Comparison of ENCODE assay signal across 26 cellular contexts in genomic region chr7:81693894-81694293, GRCh38.
"Had no signal": no experiment of that assay in that cellular context is flagged by ENCODE, and none has a peak within 500 bp of the region (broad histone marks: within the 10 kb centered on the region; RNA-seq: fewer than 3 reads in every experiment).

No MANE protein-coding gene starts in this region.

- H3K4me3 ChIP-seq: adrenal gland, ascending aorta, colonic mucosa, dorsolateral prefrontal cortex, esophagus muscularis mucosa, gastroesophageal sphincter, heart left ventricle, mucosa of descending colon, sigmoid colon, smooth muscle cell, testis, vagina had no signal

- DNase-seq: activated B cell treated with CpG ODN at 0.5 μM for 24 hours; activated CD4-positive, alpha-beta T cell treated with anti-CD3 and anti-CD28 coated beads for 36 hours; activated CD4-positive, alpha-beta T cell treated with anti-CD3 and anti-CD28 coated beads, Interleukin-2, amount 50 U/mL, for 4 hours; activated CD8-positive, alpha-beta memory T cell treated with anti-CD3 and anti-CD28 coated beads, Interleukin-2, amount 50 U/mL, for 48 hours; activated naive CD4-positive, alpha-beta T cell; activated T-cell treated with anti-CD3 and anti-CD28 coated beads, Interleukin-2, amount 50 U/mL, for 4 hours; adrenal gland; brain microvascular endothelial cell; colonic mucosa; dorsolateral prefrontal cortex; effector memory CD8-positive, alpha-beta T cell; heart left ventricle; left colon; mesendoderm; mucosa of descending colon; retina; sigmoid colon; stimulated activated CD4-positive, alpha-beta T cell treated with anti-CD3 and anti-CD28 coated beads, Interleukin-2, amount 100 ng/mL, for 48 hours; stimulated activated naive CD4-positive, alpha-beta T cell; testis; trophoblast cell had no signal

- H3K36me3 ChIP-seq: adrenal gland, ascending aorta, brain microvascular endothelial cell, colonic mucosa, esophagus muscularis mucosa, gastroesophageal sphincter, heart left ventricle, sigmoid colon, vagina had no signal

- H3K4me1 ChIP-seq: adrenal gland, ascending aorta, colonic mucosa, sigmoid colon, testis, vagina had no signal

- H3K9me3 ChIP-seq: adrenal gland, ascending aorta, colonic mucosa, esophagus muscularis mucosa, gastroesophageal sphincter, heart left ventricle, mucosa of descending colon, sigmoid colon, testis, vagina had no signal

- H3K27ac ChIP-seq: adrenal gland, ascending aorta, brain microvascular endothelial cell, colonic mucosa, dorsolateral prefrontal cortex, esophagus muscularis mucosa, gastroesophageal sphincter, heart left ventricle, sigmoid colon, testis, vagina had no signal

- ATAC-seq: activated CD4-positive, alpha-beta T cell treated with anti-CD3 and anti-CD28 coated beads for 36 hours; activated T-cell treated with anti-CD3 and anti-CD28 coated beads, Interleukin-2, amount 50 U/mL, for 4 hours; effector memory CD8-positive, alpha-beta T cell; gastroesophageal sphincter; heart left ventricle; left colon; mucosa of descending colon had no signal

- H3K4me2 ChIP-seq: smooth muscle cell had no signal

- H3K27me3 ChIP-seq: adrenal gland, ascending aorta, brain microvascular endothelial cell, colonic mucosa, dorsolateral prefrontal cortex, esophagus muscularis mucosa, gastroesophageal sphincter, heart left ventricle, sigmoid colon, testis, vagina had no signal
